ENCODE assay signal across 13 cellular contexts in the genomic region with DNA sequence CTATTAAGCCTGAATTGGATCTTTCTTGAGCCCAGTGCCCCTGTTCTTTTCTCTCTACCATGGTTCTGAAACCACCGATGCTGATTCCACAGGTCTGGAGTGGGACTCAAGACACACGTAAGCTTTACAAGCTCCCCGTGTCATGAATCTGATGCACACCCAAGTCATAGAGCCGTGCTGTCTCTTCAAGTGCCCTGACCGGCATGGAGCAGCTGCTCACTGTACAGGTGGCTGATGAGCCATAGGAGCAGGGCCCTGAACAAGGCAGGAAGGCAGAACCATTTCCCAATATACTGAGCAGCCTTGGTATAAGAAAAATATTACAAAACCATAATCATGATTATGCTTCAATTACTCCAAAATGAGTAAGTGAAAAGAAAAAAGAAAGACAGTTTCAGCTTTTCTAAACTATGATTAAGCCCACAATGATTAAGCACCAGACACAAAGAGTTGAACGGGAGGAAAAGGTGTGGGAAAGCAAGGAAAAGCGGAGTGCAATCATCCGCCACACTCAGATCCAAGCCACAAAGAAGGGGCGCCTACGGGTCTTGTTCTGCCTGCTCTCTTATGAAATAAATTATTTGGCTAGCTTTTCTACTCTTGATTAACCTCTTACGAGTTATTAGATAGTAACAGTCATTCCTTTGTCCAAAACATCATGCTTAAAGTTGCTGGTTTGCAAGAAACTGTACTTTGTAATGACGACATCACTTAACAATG.
"Had no signal": no experiment of that assay in that cellular context is flagged by ENCODE, and none has a peak within 500 bp of the region (broad histone marks: within the 10 kb centered on the region; RNA-seq: fewer than 3 reads in every experiment).

No MANE protein-coding gene starts in this region.

- H3K27ac ChIP-seq: brain microvascular endothelial cell, VCaP had no signal

- H3K9me3 Mint-ChIP-seq: activated CD4-positive, alpha-beta memory T cell treated with anti-CD3 and anti-CD28 coated beads, Interleukin-2, amount 10 ng/mL, durations not matched to agents 7 days and 5 days; activated naive CD4-positive, alpha-beta T cell treated with anti-CD3 and anti-CD28 coated beads for 36 hours; memory B cell; nephron had no signal

- FAIRE-seq: colon, islet of Langerhans had no signal

- H3K4me3 Mint-ChIP-seq: activated CD4-positive, alpha-beta memory T cell treated with anti-CD3 and anti-CD28 coated beads, Interleukin-2, amount 10 ng/mL, durations not matched to agents 7 days and 5 days; activated CD4-positive, alpha-beta T cell treated with anti-CD3 and anti-CD28 coated beads for 36 hours; activated naive CD4-positive, alpha-beta T cell treated with anti-CD3 and anti-CD28 coated beads for 36 hours; memory B cell; nephron had no signal

- H3K27me3 Mint-ChIP-seq: activated CD4-positive, alpha-beta memory T cell treated with anti-CD3 and anti-CD28 coated beads, Interleukin-2, amount 10 ng/mL, durations not matched to agents 7 days and 5 days; activated CD4-positive, alpha-beta T cell treated with anti-CD3 and anti-CD28 coated beads for 36 hours; memory B cell had no signal

- H3K4me1 Mint-ChIP-seq: memory B cell had no signal

- ATAC-seq: activated CD4-positive, alpha-beta T cell treated with anti-CD3 and anti-CD28 coated beads for 36 hours had no signal

- H3K27ac Mint-ChIP-seq: activated CD4-positive, alpha-beta memory T cell treated with anti-CD3 and anti-CD28 coated beads, Interleukin-2, amount 10 ng/mL, durations not matched to agents 7 days and 5 days; activated naive CD4-positive, alpha-beta T cell treated with anti-CD3 and anti-CD28 coated beads for 36 hours; memory B cell; nephron had no signal

- H3K27me3 ChIP-seq: brain microvascular endothelial cell had no signal

- DNase-seq: activated CD4-positive, alpha-beta memory T cell treated with anti-CD3 and anti-CD28 coated beads, Interleukin-2, amount 10 ng/mL, durations not matched to agents 7 days and 5 days; activated CD4-positive, alpha-beta T cell treated with anti-CD3 and anti-CD28 coated beads for 36 hours; activated naive CD4-positive, alpha-beta T cell treated with anti-CD3 and anti-CD28 coated beads for 36 hours; brain microvascular endothelial cell; stimulated activated CD4-positive, alpha-beta T cell treated with anti-CD3 and anti-CD28 coated beads, Interleukin-2, amount 100 ng/mL, for 48 hours; stimulated activated naive CD4-positive, alpha-beta T cell treated with Interleukin-2 at 50 U/mL for 16 hours; T-helper 1 cell; trophoblast cell had no signal
